In the genomic region with DNA sequence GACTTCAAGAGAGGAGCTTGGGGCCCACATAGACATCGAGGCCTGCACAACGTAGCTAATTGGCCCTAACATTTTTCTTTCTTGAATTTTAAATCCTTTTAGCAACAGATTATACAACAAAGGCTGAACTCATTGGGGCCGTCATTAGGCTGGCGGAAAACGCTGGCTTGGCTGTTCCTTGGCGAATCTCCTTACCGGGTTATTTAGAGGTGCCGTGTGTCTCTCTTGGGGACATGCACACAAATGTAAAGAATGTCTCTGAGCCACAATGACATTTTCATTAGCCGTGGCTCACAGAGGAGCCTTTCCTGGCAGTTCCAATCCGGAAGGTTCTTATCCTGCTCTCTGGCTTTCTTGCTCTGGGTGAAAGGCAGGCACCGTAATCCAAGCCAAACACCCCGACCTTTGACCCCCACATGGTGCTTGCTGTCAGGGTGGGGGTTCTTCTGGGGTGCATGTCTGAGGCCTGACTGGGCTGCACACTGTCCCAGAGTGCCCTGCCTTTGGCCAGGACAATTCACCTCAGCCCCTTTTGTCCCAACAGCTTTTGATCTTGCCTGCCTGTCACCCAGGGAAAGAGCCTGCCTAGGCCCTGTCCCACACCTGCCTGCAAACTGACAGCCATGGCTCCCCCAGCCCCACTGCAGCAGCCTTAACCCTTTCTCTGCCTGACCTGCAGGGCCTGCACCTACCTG, we compare ENCODE assay signal across 23 cellular contexts. TPM values are rescaled to one million over a fixed set of nuclear protein-coding genes. Genes with fewer than 3 reads are reported as not detected.
"Had no signal": no experiment of that assay in that cellular context is flagged by ENCODE, and none has a peak within 500 bp of the region (broad histone marks: within the 10 kb centered on the region; RNA-seq: fewer than 3 reads in every experiment).

No MANE protein-coding gene starts in this region.

- H3K27ac Mint-ChIP-seq: activated CD8-positive, alpha-beta memory T cell treated with anti-CD3 and anti-CD28 coated beads, Interleukin-2, amount 10 ng/mL, durations not matched to agents 7 days and 5 days; activated naive CD8-positive, alpha-beta T cell treated with anti-CD3 and anti-CD28 coated beads, Interleukin-2, amount 50 U/mL, for 24 hours; activated T-cell treated with anti-CD3 and anti-CD28 coated beads, Interleukin-2, amount 50 U/mL, for 72 hours; progenitor cell of endocrine pancreas; stimulated activated naive CD8-positive, alpha-beta T cell treated with anti-CD3 and anti-CD28 coated beads, Interleukin-15, Interleukin-2, amounts not matched to agents 100 ng/mL and 50 ng/mL, for 24 hours; T-helper 2 cell treated with Interferon-gamma antibody and Interleukin-4, amounts not matched to agents 5 μg/mL and 100 μg/mL, for 36 hours had no signal

- DNase-seq: activated CD4-positive, alpha-beta T cell treated with anti-CD3 and anti-CD28 coated beads, Interleukin-2, amount 50 U/mL, for 48 hours; activated CD8-positive, alpha-beta memory T cell treated with anti-CD3 and anti-CD28 coated beads, Interleukin-2, amount 10 ng/mL, durations not matched to agents 7 days and 5 days; activated naive CD8-positive, alpha-beta T cell treated with anti-CD3 and anti-CD28 coated beads, Interleukin-2, amount 50 U/mL, for 24 hours; activated T-cell treated with anti-CD3 and anti-CD28 coated beads, Interleukin-2, amount 50 U/mL, for 72 hours; effector CD8-positive, alpha-beta T cell; gastrocnemius medialis; heart right ventricle; islet precursor cell; stimulated activated CD4-positive, alpha-beta T cell treated with anti-CD3 and anti-CD28 coated beads, Interleukin-2, amount 100 ng/mL, for 48 hours; stimulated activated CD8-positive, alpha-beta memory T cell treated with anti-CD3 and anti-CD28 coated beads, Interleukin-4, amount 100 ng/mL, for 48 hours had no signal

- H3K4me1 ChIP-seq: ascending aorta, gastrocnemius medialis, heart right ventricle had no signal

- H3K27me3 ChIP-seq: ascending aorta had no signal

- H3K36me3 ChIP-seq: ascending aorta, gastrocnemius medialis, heart right ventricle, neutrophil had no signal

- H3K4me1 Mint-ChIP-seq: activated CD8-positive, alpha-beta memory T cell treated with anti-CD3 and anti-CD28 coated beads, Interleukin-2, amount 10 ng/mL, durations not matched to agents 7 days and 5 days; activated naive CD8-positive, alpha-beta T cell treated with anti-CD3 and anti-CD28 coated beads, Interleukin-2, amount 50 U/mL, for 24 hours had no signal

- FAIRE-seq: bronchial epithelial cell, colon had no signal

- H3K4me3 ChIP-seq: ascending aorta, gastrocnemius medialis, heart right ventricle had no signal

- H3K36me3 Mint-ChIP-seq: activated CD8-positive, alpha-beta memory T cell treated with anti-CD3 and anti-CD28 coated beads, Interleukin-2, amount 10 ng/mL, durations not matched to agents 7 days and 5 days had no signal

- H3K9me3 ChIP-seq: ascending aorta, gastrocnemius medialis, neutrophil had no signal

- ATAC-seq: activated CD8-positive, alpha-beta memory T cell treated with anti-CD3 and anti-CD28 coated beads, Interleukin-2, amount 10 ng/mL, durations not matched to agents 7 days and 5 days; activated naive CD8-positive, alpha-beta T cell treated with anti-CD3 and anti-CD28 coated beads, Interleukin-2, amount 50 U/mL, for 24 hours; activated T-cell treated with anti-CD3 and anti-CD28 coated beads, Interleukin-2, amount 50 U/mL, for 72 hours; gastrocnemius medialis; heart right ventricle; sciatic nerve had no signal

- H3K4me3 Mint-ChIP-seq: activated CD8-positive, alpha-beta memory T cell treated with anti-CD3 and anti-CD28 coated beads, Interleukin-2, amount 10 ng/mL, durations not matched to agents 7 days and 5 days; activated naive CD8-positive, alpha-beta T cell treated with anti-CD3 and anti-CD28 coated beads, Interleukin-2, amount 50 U/mL, for 24 hours; activated T-cell treated with anti-CD3 and anti-CD28 coated beads, Interleukin-2, amount 50 U/mL, for 72 hours; stimulated activated naive CD8-positive, alpha-beta T cell treated with anti-CD3 and anti-CD28 coated beads, Interleukin-15, Interleukin-2, amounts not matched to agents 100 ng/mL and 50 ng/mL, for 24 hours; T-helper 2 cell treated with Interferon-gamma antibody and Interleukin-4, amounts not matched to agents 5 μg/mL and 100 μg/mL, for 36 hours had no signal

- H3K27ac ChIP-seq: ascending aorta, epithelial cell of prostate, gastrocnemius medialis, heart right ventricle, neutrophil had no signal

- H3K9me3 Mint-ChIP-seq: activated naive CD8-positive, alpha-beta T cell treated with anti-CD3 and anti-CD28 coated beads, Interleukin-2, amount 50 U/mL, for 24 hours; activated T-cell treated with anti-CD3 and anti-CD28 coated beads, Interleukin-2, amount 50 U/mL, for 72 hours; stimulated activated naive CD8-positive, alpha-beta T cell treated with anti-CD3 and anti-CD28 coated beads, Interleukin-15, Interleukin-2, amounts not matched to agents 100 ng/mL and 50 ng/mL, for 24 hours; T-helper 2 cell treated with Interferon-gamma antibody and Interleukin-4, amounts not matched to agents 5 μg/mL and 100 μg/mL, for 36 hours had no signal

RNA-seq across cellular contexts. Expression of gene FGF3, which starts 9.2 kb away (rescaled TPM):
- total RNA-seq: activated CD8-positive, alpha-beta memory T cell treated with anti-CD3 and anti-CD28 coated beads, Interleukin-2, amount 10 ng/mL, durations not matched to agents 7 days and 5 days; activated T-cell treated with anti-CD3 and anti-CD28 coated beads, Interleukin-2, amount 50 U/mL, for 72 hours; ascending aorta; bronchial epithelial cell; gastrocnemius medialis; heart right ventricle; liver; myocyte; progenitor cell of endocrine pancreas; sciatic nerve; temporal lobe; urinary bladder had no signal
- polyA plus RNA-seq: heart right ventricle, liver, urinary bladder had no signal

RNA-seq across cellular contexts. Expression of gene FGF4, which starts 53.3 kb away (rescaled TPM):
- total RNA-seq: activated CD8-positive, alpha-beta memory T cell treated with anti-CD3 and anti-CD28 coated beads, Interleukin-2, amount 10 ng/mL, durations not matched to agents 7 days and 5 days; activated T-cell treated with anti-CD3 and anti-CD28 coated beads, Interleukin-2, amount 50 U/mL, for 72 hours; ascending aorta; bronchial epithelial cell; gastrocnemius medialis; heart right ventricle; liver; myocyte; progenitor cell of endocrine pancreas; temporal lobe; urinary bladder had no signal
- polyA plus RNA-seq: heart right ventricle, liver, urinary bladder had no signal
